23 cellular contexts compared by ENCODE assay signal in the genomic region with DNA sequence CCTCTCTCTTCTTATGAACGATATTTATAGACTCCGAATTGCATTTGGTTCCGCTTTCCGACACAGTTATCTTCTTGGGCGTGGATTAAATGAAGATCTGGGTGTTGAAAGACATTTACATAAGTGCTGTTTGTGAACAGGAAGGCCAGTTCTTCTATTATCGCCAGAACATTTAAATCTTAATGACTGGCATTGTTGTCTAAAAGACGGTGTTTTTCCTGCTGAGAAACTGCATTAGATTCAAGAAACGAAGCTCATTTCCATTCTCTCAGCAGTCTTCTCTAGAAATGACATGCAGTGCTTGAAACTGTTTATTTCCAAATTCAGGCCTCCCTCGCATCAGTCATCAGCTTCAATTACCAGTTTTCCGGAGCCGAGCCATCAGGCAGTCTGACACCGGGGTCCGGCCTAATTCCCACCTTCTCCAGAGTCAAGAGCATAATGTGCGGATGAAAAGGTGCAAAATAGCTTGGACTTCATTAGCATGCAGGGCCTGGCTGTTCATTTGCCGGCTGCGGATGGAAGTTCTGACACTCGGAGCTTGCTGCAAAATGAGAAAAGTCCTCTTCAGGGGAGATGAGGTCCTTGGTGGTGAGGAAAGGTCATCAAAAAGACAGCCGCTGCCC. TPM values are rescaled to one million over a fixed set of nuclear protein-coding genes. Genes with fewer than 3 reads are reported as not detected.
DNase-seq lines count a peak whose midpoint lies in the region; ATAC-seq, FAIRE-seq and TF ChIP-seq lines count a peak whose summit lies in the region.
"Had no signal": no experiment of that assay in that cellular context is flagged by ENCODE, and none has a peak within 500 bp of the region (broad histone marks: within the 10 kb centered on the region; RNA-seq: fewer than 3 reads in every experiment).

No MANE protein-coding gene starts in this region.

- H2BK5ac ChIP-seq in neuronal stem cell (ENCODE audit: low read length), result no peak overlapping the region

- no peak overlapping the region for H2AFZ ChIP-seq in neuronal stem cell (ENCODE audit: low read length)

- CTCF ChIA-PET in MCF 10A (lab: Yijun Ruan, JAX), result interaction anchor here (0.9 to 1.2 kb wide), 2 partner anchors 53 to 146 kb away, joined by 4 read pairs; no protein-coding TSS in a partner anchor

- H3K27me3 ChIP-seq in neuronal stem cell (ENCODE audit: control insufficient read depth in 3 of 3, insufficient read depth in 3 of 3, low read depth in 1 of 3, low read length in 3 of 3) (peaks cover 0 to 71% (median 2%) of the 10 kb centered on the region in 3 experiments), uterus (peaks cover 0 to 9% of the 10 kb centered on the region in 2 donors)

- H3K36me3 ChIP-seq in neuronal stem cell (replicated peaks in 1 of 2; ENCODE audit: control insufficient read depth in 2 of 2, insufficient read depth in 2 of 2, low read length in 2 of 2), result no peaks in the 10 kb centered on the region
- H3K36me3 ChIP-seq in uterus, result no peaks in the 10 kb centered on the region
- H3K36me3 ChIP-seq: adrenal gland, heart left ventricle, sigmoid colon had no signal

- H3K27ac Mint-ChIP-seq in memory B cell (no peak overlapping the region), MCF 10A (ENCODE audit: low read depth, unreplicated experiment) (no peak overlapping the region)
- H3K27ac Mint-ChIP-seq: stimulated activated memory B cell treated with anti-CD40 and anti-IgM and Interleukin-4, amounts not matched to agents 10 μg/mL and 1 μg/mL and 100 μg/mL, for 72 hours; T-cell had no signal

- H3K14ac ChIP-seq in neuronal stem cell (ENCODE audit: low read length), result no peak overlapping the region

- peak; percentile 56 for ATAC-seq in memory B cell (ENCODE audit: low read depth)
- ATAC-seq: GM12878; heart left ventricle; left lobe of liver; stimulated activated memory B cell treated with anti-CD40 and anti-IgM and Interleukin-4, amounts not matched to agents 10 μg/mL and 1 μg/mL and 100 μg/mL, for 72 hours; T-cell had no signal

- no peak overlapping the region for H4K8ac ChIP-seq in neuronal stem cell (ENCODE audit: low read depth, low read length)

- H2BK15ac ChIP-seq in neuronal stem cell (ENCODE audit: low read length), result no peak overlapping the region

- H3K9me3 ChIP-seq in neuronal stem cell (replicated peaks in 1 of 2; ENCODE audit: control insufficient read depth in 2 of 2, insufficient read depth in 1 of 2, low read depth in 1 of 2, low read length in 2 of 2) (no peaks in the 10 kb centered on the region), uterus (no peaks in the 10 kb centered on the region)
- H3K9me3 ChIP-seq: adrenal gland, heart left ventricle, sigmoid colon had no signal

- no peaks in the 10 kb centered on the region for H3K79me1 ChIP-seq in neuronal stem cell (ENCODE audit: low read depth, low read length)

- no peak overlapping the region for H2AK5ac ChIP-seq in neuronal stem cell (ENCODE audit: low read depth, low read length)

- peak; percentile 39 for FAIRE-seq in GM19239 (lab: Jason Lieb, UNC)

- H3K27me3 Mint-ChIP-seq in memory B cell (peaks cover 19% of the 10 kb centered on the region), MCF 10A (ENCODE audit: insufficient read depth, unreplicated experiment) (no peaks in the 10 kb centered on the region)

- no peak for TF ChIP-seq POLR2A in uterus (IDR thresholded peaks at IDR 0.05)

- TF ChIP-seq CTCF in uterus (IDR thresholded peaks at IDR 0.05) (no peak), MCF 10A (IDR thresholded peaks at IDR 0.05; ENCODE audit: unreplicated experiment) (no peak)

- H3K27ac ChIP-seq in neuronal stem cell (replicated peaks; ENCODE audit: low read length) (no peak overlapping the region), uterus (no peak overlapping the region)
- H3K27ac ChIP-seq: adrenal gland, heart left ventricle, sigmoid colon had no signal

- peaks cover 3% of the 10 kb centered on the region for H3K4me1 Mint-ChIP-seq in memory B cell
- peaks cover 10% of the 10 kb centered on the region for H3K4me1 Mint-ChIP-seq in MCF 10A (ENCODE audit: insufficient read depth, unreplicated experiment)
- H3K4me1 Mint-ChIP-seq: T-cell had no signal

- H3K4me2 ChIP-seq in neuronal stem cell (ENCODE audit: insufficient read depth, low read length, poor library complexity, severe bottlenecking), result no peak overlapping the region

- no peak overlapping the region for H3K4ac ChIP-seq in neuronal stem cell (ENCODE audit: low read length)

- POLR2A ChIA-PET in MCF 10A (lab: Yijun Ruan, JAX), result no interaction called here

- H3K18ac ChIP-seq in neuronal stem cell (ENCODE audit: low read length), result no peak overlapping the region

- H2BK12ac ChIP-seq in neuronal stem cell (ENCODE audit: low read length), result no peak overlapping the region

- H3K36me3 Mint-ChIP-seq in memory B cell (no peaks in the 10 kb centered on the region), MCF 10A (ENCODE audit: insufficient read depth, unreplicated experiment) (no peaks in the 10 kb centered on the region)
- H3K36me3 Mint-ChIP-seq: stimulated activated memory B cell treated with anti-CD40 and anti-IgM and Interleukin-4, amounts not matched to agents 10 μg/mL and 1 μg/mL and 100 μg/mL, for 72 hours; T-cell had no signal

- no TSS peak for BruUV-seq in MCF 10A (replicated peaks; lab: Mats Ljungman, UMichigan)

- no peak overlapping the region for H3K4me3 ChIP-seq in neuronal stem cell (ENCODE audit: low read length in 2 of 2)
- H3K4me3 ChIP-seq in uterus, result no peak overlapping the region
- H3K4me3 ChIP-seq: adrenal gland, GM12878, heart left ventricle, sigmoid colon had no signal

- no peak for DNase-seq in GM19239 (ENCODE audit: insufficient read length, low spot score)
- DNase-seq in NCI-H146 treated with DMSO at 0.1 percent for 48 hours (lab: John Stamatoyannopoulos, UW; ENCODE audit: unreplicated experiment), result peak; percentile 62
- DNase-seq in SKM-1 treated with dmso at 0.1 percent for 144 hours (lab: John Stamatoyannopoulos, UW; ENCODE audit: unreplicated experiment), result peak; percentile 82
- no peak for DNase-seq in memory B cell (ENCODE audit: low spot score in 2 of 2)
- no peak for DNase-seq in neuronal stem cell (ENCODE audit: low spot score)
- DNase-seq in uterus, result no peak
- no peak for DNase-seq in iPS-NIHi11 (ENCODE audit: low spot score)
- DNase-seq in MCF 10A (ENCODE audit: unreplicated experiment), result no peak
- DNase-seq: activated CD4-positive, alpha-beta T cell treated with anti-CD3 and anti-CD28 coated beads for 4 hours; adrenal gland; heart left ventricle; IMR-90; NCI-H2107; sigmoid colon; stimulated activated CD4-positive, alpha-beta T cell treated with anti-CD3 and anti-CD28 coated beads, Interleukin-4, amount 100 ng/mL, for 4 hours; T-cell had no signal

- no peak overlapping the region for H3K9ac ChIP-seq in neuronal stem cell (ENCODE audit: low read depth, low read length, poor library complexity)

- WGBS in neuronal stem cell (ENCODE audit: extremely low coverage in 2 of 2, insufficient read length in 2 of 2, insufficient replicate concordance in 1 of 2), 2 donors, result no CpG with 5 or more reads among the region's 18 CpGs

- H3K4me1 ChIP-seq in neuronal stem cell (ENCODE audit: control insufficient read depth in 2 of 2, insufficient read depth in 1 of 2, low read depth in 1 of 2, low read length in 2 of 2) (peaks cover 0 to 2% of the 10 kb centered on the region in 2 donors), uterus (no peaks in the 10 kb centered on the region)
- H3K4me1 ChIP-seq: adrenal gland, heart left ventricle, sigmoid colon had no signal

- no peak overlapping the region for H4K91ac ChIP-seq in neuronal stem cell (ENCODE audit: low read depth, low read length, poor library complexity)

- H3K9me3 Mint-ChIP-seq in memory B cell, result no peaks in the 10 kb centered on the region
- no peaks in the 10 kb centered on the region for H3K9me3 Mint-ChIP-seq in MCF 10A (ENCODE audit: unreplicated experiment)
- H3K9me3 Mint-ChIP-seq: neural crest cell; stimulated activated memory B cell treated with anti-CD40 and anti-IgM and Interleukin-4, amounts not matched to agents 10 μg/mL and 1 μg/mL and 100 μg/mL, for 72 hours; T-cell had no signal

- intact Hi-C loops in uterus (cut with DNase I; ENCODE audit: low total_unique reads) (no loop called here), MCF 10A (cut with micrococcal nuclease) (no loop called here)

- H3K4me3 Mint-ChIP-seq in memory B cell, result no peak overlapping the region
- no peak overlapping the region for H3K4me3 Mint-ChIP-seq in MCF 10A (ENCODE audit: unreplicated experiment)
- H3K4me3 Mint-ChIP-seq: neural crest cell; stimulated activated memory B cell treated with anti-CD40 and anti-IgM and Interleukin-4, amounts not matched to agents 10 μg/mL and 1 μg/mL and 100 μg/mL, for 72 hours; T-cell had no signal

- no peak overlapping the region for H2BK120ac ChIP-seq in neuronal stem cell (ENCODE audit: low read depth, low read length)

- no peak overlapping the region for H3K23ac ChIP-seq in neuronal stem cell (ENCODE audit: low read depth, low read length, poor library complexity)

RNA-seq across cellular contexts. Expression of a gene that starts 15.9 kb away (rescaled TPM):
- not detected for polyA plus RNA-seq in neuronal stem cell (2013, experiment 1 of 2)
- not detected for polyA plus RNA-seq in neuronal stem cell (2013, experiment 2 of 2)
- not detected for total RNA-seq in uterus
- not detected in 2 replicates for total RNA-seq in MCF 10A (2022)
- total RNA-seq: Daoy, epithelial cell of proximal tubule, GM12878, heart left ventricle, IMR-90, left lobe of liver, neural crest cell, sigmoid colon, T-cell, urinary bladder had no signal
- polyA plus RNA-seq: adrenal gland, GM12878, heart left ventricle, IMR-90, sigmoid colon, urinary bladder had no signal

RNA-seq across cellular contexts. Expression of a gene that starts 35.7 kb away (rescaled TPM):
- polyA plus RNA-seq in neuronal stem cell (2013, experiment 1 of 2), result 15.6 TPM
- polyA plus RNA-seq in neuronal stem cell (2013, experiment 2 of 2), result 17.1 TPM
- total RNA-seq in uterus, result 10 to 100 TPM; 23.2 to 58.7 (median 28.3) TPM
- total RNA-seq in MCF 10A (2022), result 47.2 and 56.1 TPM in 2 replicates

Comparison
In these comparisons a context has a peak if more than half of its experiments do, and no peak if none do; other contexts are left out.
1. DNase-seq: peak in NCI-H146 treated with DMSO at 0.1 percent for 48 hours (single experiment) and SKM-1 treated with dmso at 0.1 percent for 144 hours (single experiment); none in GM19239 (single experiment), memory B cell (0 of 2), neuronal stem cell (single experiment), uterus (0 of 2), iPS-NIHi11 (single experiment) and MCF 10A (single experiment).